13 cellular contexts compared by ENCODE assay signal in the genomic region with DNA sequence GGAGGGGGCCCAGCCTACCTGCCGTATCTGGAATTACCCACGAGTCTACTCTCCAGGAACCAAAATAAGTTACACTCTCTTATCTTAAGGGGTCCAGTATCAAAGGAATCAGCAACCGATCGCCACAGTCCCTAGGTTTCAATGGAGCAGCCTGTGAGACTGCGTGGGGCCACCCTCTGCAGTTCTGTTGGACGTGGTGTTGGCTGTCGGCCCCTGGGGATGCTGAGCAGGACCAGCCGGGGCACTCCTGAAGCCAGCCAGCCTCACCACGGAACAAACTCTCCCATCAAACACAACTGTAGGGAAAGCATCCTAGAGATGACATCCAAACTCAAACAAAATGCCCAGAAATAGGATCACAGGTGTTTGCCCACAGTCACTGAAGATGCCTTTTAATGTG. TPM values are rescaled to one million over a fixed set of nuclear protein-coding genes. Genes with fewer than 3 reads are reported as not detected.
DNase-seq lines count a peak whose midpoint lies in the region; ATAC-seq and TF ChIP-seq lines count a peak whose summit lies in the region.
"Had no signal": no experiment of that assay in that cellular context is flagged by ENCODE, and none has a peak within 500 bp of the region (broad histone marks: within the 10 kb centered on the region; RNA-seq: fewer than 3 reads in every experiment).

No MANE protein-coding gene starts in this region.

- H3F3A ChIP-seq in smooth muscle cell (ENCODE audit: low read depth), result peaks cover 3% of the 10 kb centered on the region

- ATAC-seq in left lung (peak; percentile 23), GM21576 (IDR thresholded peaks at IDR 0.05; ENCODE audit: unreplicated experiment) (no peak), GM21619 (IDR thresholded peaks at IDR 0.05; ENCODE audit: unreplicated experiment) (no peak)
- ATAC-seq: natural killer cell had no signal

- DNase-seq in G401 (ENCODE audit: low spot score) (peak; percentile 71), colonic mucosa (no peak), left lung (no peak), smooth muscle cell (lab: John Stamatoyannopoulos, UW; ENCODE audit: unreplicated experiment) (no peak), NAMALWA (ENCODE audit: low spot score) (no peak), HPDE6-E6E7 (ENCODE audit: extremely low spot score) (no peak)
- DNase-seq: activated CD4-positive, alpha-beta T cell treated with anti-CD3 and anti-CD28 coated beads, Interleukin-2, amount 50 U/mL, for 4 hours; activated gamma-delta T cell treated with Interleukin-2 at 50 U/mL for 16 hours; cerebellar nuclear complex; natural killer cell; NCI-H2227 treated with DMSO at 0.1 percent for 48 hours had no signal

- H3K27ac ChIP-seq in colonic mucosa (peak overlapping the region; percentile 93), left lung (peak overlapping the region; percentile 68 to 71), smooth muscle cell (ENCODE audit: low read depth) (peak overlapping the region; percentile 86)

- H3K79me2 ChIP-seq in smooth muscle cell (ENCODE audit: low read depth), result no peaks in the 10 kb centered on the region

- no peaks in the 10 kb centered on the region for H4K20me1 ChIP-seq in smooth muscle cell (ENCODE audit: low read depth)

- intact Hi-C loops in colonic mucosa (cut with DNase I) (no loop called here), left lung (cut with DNase I) (no loop called here)

- H3K4me1 ChIP-seq in colonic mucosa (peaks cover 6% of the 10 kb centered on the region), left lung (peaks cover 29 to 42% of the 10 kb centered on the region in 2 donors), smooth muscle cell (ENCODE audit: low read depth) (peaks cover 26% of the 10 kb centered on the region)

- in situ Hi-C loops in G401 (cut with HindIII; ENCODE audit: low sequenced_read_pairs), result no loop called here

- H3K9ac ChIP-seq in colonic mucosa (ENCODE audit: low read depth in 2 of 2, low read length in 2 of 2) (no peak overlapping the region), smooth muscle cell (ENCODE audit: low read depth) (no peak overlapping the region)

- no peak overlapping the region for H2AFZ ChIP-seq in smooth muscle cell (ENCODE audit: low read depth)

- H3K4me3 ChIP-seq in colonic mucosa, result no peak overlapping the region
- peak overlapping the region; percentile 23 to 35 for H3K4me3 ChIP-seq in left lung
- H3K4me3 ChIP-seq in smooth muscle cell, result peak overlapping the region; percentile 40

- no peak for TF ChIP-seq CTCF in colonic mucosa (IDR thresholded peaks at IDR 0.05)
- TF ChIP-seq CTCF in left lung (IDR thresholded peaks at IDR 0.05), result no peak
- no peak for TF ChIP-seq CTCF in smooth muscle cell (IDR thresholded peaks at IDR 0.05; ENCODE audit: borderline replicate concordance, insufficient read depth, poor library complexity, severe bottlenecking)

- 85% methylated on average over 9 of the region's 9 CpGs for WGBS in smooth muscle cell (ENCODE audit: low lambda C conversion rate)

- H3K9me3 ChIP-seq in colonic mucosa, result no peaks in the 10 kb centered on the region
- H3K9me3 ChIP-seq in left lung, result no peaks in the 10 kb centered on the region
- no peaks in the 10 kb centered on the region for H3K9me3 ChIP-seq in smooth muscle cell (replicated peaks; ENCODE audit: low read depth)

- H3K4me2 ChIP-seq in smooth muscle cell, result peak overlapping the region; percentile 78

- no peaks in the 10 kb centered on the region for H3K36me3 ChIP-seq in colonic mucosa
- H3K36me3 ChIP-seq in left lung, result no peaks in the 10 kb centered on the region
- H3K36me3 ChIP-seq in smooth muscle cell (ENCODE audit: low read depth), result no peaks in the 10 kb centered on the region

- no peaks in the 10 kb centered on the region for H3K27me3 ChIP-seq in colonic mucosa
- H3K27me3 ChIP-seq in left lung, result no peaks in the 10 kb centered on the region
- no peaks in the 10 kb centered on the region for H3K27me3 ChIP-seq in smooth muscle cell (ENCODE audit: low read depth)

RNA-seq across cellular contexts. Expression of a gene that starts 25.5 kb away (rescaled TPM):
- 1.5 and 2.1 TPM in 2 replicates for total RNA-seq in G401 (2014; rRNA removed; shearing (Covaris generic))
- 100 to 1,000 TPM; 118 to 131 TPM for total RNA-seq in colonic mucosa
- total RNA-seq in left lung, result 100 to 1,000 TPM in 1 of 2 donors, 10 to 100 TPM in 1; 80.5 to 195 TPM
- 8.9 and 17.6 TPM in 2 replicates for total RNA-seq in smooth muscle cell
- 1.6 and 3.4 TPM in 2 replicates for polyA plus RNA-seq in smooth muscle cell
